15 cellular contexts compared by ENCODE assay signal in the genomic region with DNA sequence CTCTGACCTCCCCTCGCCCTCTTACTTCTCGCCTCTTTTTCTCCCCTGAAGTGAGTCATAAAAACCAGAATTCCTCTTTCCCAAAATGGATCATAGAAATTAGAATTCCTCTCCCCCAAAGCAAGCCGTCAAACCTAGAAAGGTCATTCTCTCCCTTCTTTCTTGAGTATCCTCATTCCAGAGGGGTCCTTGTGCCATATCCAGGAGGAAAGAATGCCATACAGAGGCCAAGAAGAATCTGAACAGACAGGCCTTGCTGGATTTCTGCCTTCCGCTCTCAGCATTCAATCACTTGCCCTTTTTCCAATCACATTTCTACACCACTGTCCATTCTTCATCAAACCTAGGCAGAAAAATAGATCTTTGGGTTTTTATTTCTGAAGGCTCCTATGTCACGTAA. TPM values are rescaled to one million over a fixed set of nuclear protein-coding genes. Genes with fewer than 3 reads are reported as not detected.
DNase-seq lines count a peak whose midpoint lies in the region; ATAC-seq and TF ChIP-seq lines count a peak whose summit lies in the region.
"Had no signal": no experiment of that assay in that cellular context is flagged by ENCODE, and none has a peak within 500 bp of the region (broad histone marks: within the 10 kb centered on the region; RNA-seq: fewer than 3 reads in every experiment).

No MANE protein-coding gene starts in this region.

- no peaks in the 10 kb centered on the region for H3K9me2 ChIP-seq in PC-9 (ENCODE audit: insufficient read depth)

- H4K20me1 ChIP-seq in PC-9 (ENCODE audit: insufficient read depth) = no peaks in the 10 kb centered on the region

- no TSS peak for BruUV-seq in PC-9 (replicated peaks; lab: Mats Ljungman, UMichigan)

- H3K27ac ChIP-seq in PC-9 (0 out of 2 replicates have a peak overlapping the region, but pooled peaks have one; percentile 33), thyroid gland (peak overlapping the region; percentile 28 to 80 (median 49))

- TF ChIP-seq POLR2A in thyroid gland (IDR thresholded peaks at IDR 0.05) = no peak

- intact Hi-C loops in PC-9 (cut with micrococcal nuclease; ENCODE audit: unreplicated experiment) (no loop called here), thyroid gland (cut with DNase I) (no loop called here)

- no peaks in the 10 kb centered on the region for H3F3A ChIP-seq in PC-9 (ENCODE audit: insufficient read depth, low read depth)

- 0 out of 2 replicates have a peak overlapping the region, but pooled peaks have one; percentile 11 for H3K4me2 ChIP-seq in PC-9

- H2AFZ ChIP-seq in PC-9 = no peak overlapping the region

- no peak overlapping the region for H3K4me3 ChIP-seq in PC-9
- H3K4me3 ChIP-seq in thyroid gland (replicated peaks in 1 of 3) = no peak overlapping the region
- H3K4me3 ChIP-seq: HAP-1 had no signal

- H3K9me3 ChIP-seq in PC-9 (ENCODE audit: insufficient read depth, low read depth) (no peaks in the 10 kb centered on the region), thyroid gland (no peaks in the 10 kb centered on the region)
- H3K9me3 ChIP-seq: HAP-1 had no signal

- H3K4me1 ChIP-seq in PC-9 (replicated peaks; ENCODE audit: insufficient read depth) = peaks cover 5% of the 10 kb centered on the region; the same call in 1 of the 2 replicates
- H3K4me1 ChIP-seq in thyroid gland = peaks cover 20 to 21% of the 10 kb centered on the region in 2 donors
- H3K4me1 ChIP-seq: HAP-1 had no signal

- H3K79me2 ChIP-seq in PC-9 (ENCODE audit: low read depth) = no peaks in the 10 kb centered on the region

- TF ChIP-seq CTCF in PC-9 (conservative IDR thresholded peaks at IDR 0.05) (no peak), thyroid gland (IDR thresholded peaks at IDR 0.05) (no peak)

- POLR2A ChIA-PET in PC-9 (lab: Charles Lee; ENCODE audit: unreplicated experiment) = no interaction called here

- DNase-seq in PC-9 (peak in 1 of 2 experiments; percentile 58), islet precursor cell (peak; percentile 69), thyroid gland (no peak)
- no peak for DNase-seq in activated CD4-positive, alpha-beta T cell treated with anti-CD3 and anti-CD28 coated beads, Interleukin-2, amount 50 U/mL, for 48 hours
- no peak for DNase-seq in effector CD8-positive, alpha-beta T cell (lab: John Stamatoyannopoulos, UW)
- DNase-seq: C1 segment of cervical spinal cord; Calu3; CD4-positive, alpha-beta memory T cell; COR-L47; DMS53; DMS79 treated with DMSO at 0.1 percent for 48 hours; GOT3; HFFc6 had no signal

- H3K36me3 ChIP-seq in PC-9 (ENCODE audit: low read depth) = no peaks in the 10 kb centered on the region
- H3K36me3 ChIP-seq in thyroid gland = no peaks in the 10 kb centered on the region
- H3K36me3 ChIP-seq: HAP-1 had no signal

- no peaks in the 10 kb centered on the region for H3K27me3 ChIP-seq in PC-9 (ENCODE audit: insufficient read depth, low read depth)
- no peaks in the 10 kb centered on the region for H3K27me3 ChIP-seq in thyroid gland

- WGBS in thyroid gland, 2 donors = 79 to 81% methylated on average over 5 of the region's 5 CpGs

- CTCF ChIA-PET in PC-9 (lab: Charles Lee) = no interaction called here

- no peak for ATAC-seq in HG02610 (IDR thresholded peaks at IDR 0.05; ENCODE audit: unreplicated experiment)

RNA-seq across cellular contexts. Expression of a gene that starts 31.1 kb away (rescaled TPM):
- not detected in 2 replicates for total RNA-seq in PC-9 (2021)
- total RNA-seq in thyroid gland = 10 to 100 TPM in 3 of 4 donors, 1 to 10 TPM in 1; 3.5 to 17.9 (median 11.4) TPM
- total RNA-seq: Calu3; CD4-positive, alpha-beta memory T cell; HFFc6 had no signal
